ENCODE assay signal across 3 cellular contexts in the genomic region with DNA sequence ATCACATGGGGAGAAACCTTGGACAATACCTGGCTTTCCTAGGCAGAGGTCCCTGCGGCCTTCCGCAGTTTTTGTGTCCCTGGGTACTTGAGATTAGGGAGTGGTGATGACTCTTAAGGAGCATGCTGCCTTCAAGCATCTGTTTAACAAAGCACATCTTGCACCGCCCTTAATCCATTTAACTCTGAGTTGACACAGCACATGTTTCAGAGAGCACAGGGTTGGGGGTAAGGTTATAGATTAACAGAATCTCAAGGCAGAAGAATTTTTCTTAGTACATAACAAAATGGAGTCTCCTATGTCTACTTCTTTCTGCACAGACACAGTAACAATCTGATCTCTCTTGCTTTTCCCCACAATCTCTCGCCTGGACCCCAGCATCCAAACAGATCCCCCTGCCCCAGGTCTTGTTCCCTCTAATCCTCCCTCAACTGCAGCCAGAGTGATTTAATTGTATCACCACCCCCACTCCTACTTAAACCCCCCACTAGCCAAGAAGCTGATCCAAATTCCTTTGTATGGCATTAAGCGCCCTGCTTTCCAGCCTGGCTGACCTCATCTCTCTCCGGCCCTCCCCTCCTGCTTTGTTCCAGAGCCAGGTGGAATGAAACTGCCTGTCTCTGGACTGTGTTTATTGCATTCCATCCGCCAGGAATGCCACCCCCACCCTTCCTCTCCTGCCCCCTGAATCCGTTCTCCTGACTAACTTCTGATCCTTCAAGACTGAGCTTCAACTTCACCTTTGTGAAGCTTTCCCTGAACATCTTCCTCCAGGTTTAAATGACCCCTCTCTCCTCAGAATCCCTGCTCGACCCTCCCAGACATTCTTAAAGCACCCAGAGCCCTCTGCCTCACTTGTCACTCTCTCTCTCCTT.
TF ChIP-seq lines count a peak whose summit lies in the region.

No MANE protein-coding gene starts in this region.

TF ChIP-seq in A549, 52 proteins besides CTCF, POLR2A, EP300 and RAD21 (continues in another document):
- peak; percentile 74; the same call in 1 of the 2 replicates for TF ChIP-seq MAX (IDR thresholded peaks at IDR 0.05)
- TF ChIP-seq HOXB5 (CRISPR knock-in tag; IDR thresholded peaks at IDR 0.05) = peak; percentile 99
- peak; percentile 90 for TF ChIP-seq TP53 (CRISPR knock-in tag; IDR thresholded peaks at IDR 0.05)
- peak; percentile 78; the same call in 1 of the 2 replicates for TF ChIP-seq TFCP2L1 (CRISPR knock-in tag; IDR thresholded peaks at IDR 0.05)
- TF ChIP-seq FOSB (CRISPR knock-in tag; IDR thresholded peaks at IDR 0.05) = peak; percentile 92
- peak; percentile 89 for TF ChIP-seq HEYL (CRISPR knock-in tag; IDR thresholded peaks at IDR 0.05)
- peak; percentile 99 for TF ChIP-seq HOXB13 (CRISPR knock-in tag; IDR thresholded peaks at IDR 0.05; ENCODE audit: low read depth)
- peak; percentile 97 for TF ChIP-seq ZNF302 (CRISPR knock-in tag; IDR thresholded peaks at IDR 0.05)
- TF ChIP-seq RARB (CRISPR knock-in tag; IDR thresholded peaks at IDR 0.05) = peak; percentile 69; the same call in 1 of the 2 replicates
- peak; percentile 97 for TF ChIP-seq GATA3 (IDR thresholded peaks at IDR 0.05; ENCODE audit: borderline replicate concordance)
- TF ChIP-seq, protein P1, sequence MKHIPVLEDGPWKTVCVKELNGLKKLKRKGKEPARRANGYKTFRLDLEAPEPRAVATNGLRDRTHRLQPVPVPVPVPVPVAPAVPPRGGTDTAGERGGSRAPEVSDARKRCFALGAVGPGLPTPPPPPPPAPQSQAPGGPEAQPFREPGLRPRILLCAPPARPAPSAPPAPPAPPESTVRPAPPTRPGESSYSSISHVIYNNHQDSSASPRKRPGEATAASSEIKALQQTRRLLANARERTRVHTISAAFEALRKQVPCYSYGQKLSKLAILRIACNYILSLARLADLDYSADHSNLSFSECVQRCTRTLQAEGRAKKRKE (CRISPR knock-in tag; IDR thresholded peaks at IDR 0.05; ENCODE audit: low read depth) = peak; percentile 96
- 0 out of 2 replicates have a peak, but pooled peaks have one; percentile 15 for TF ChIP-seq MAZ (IDR thresholded peaks at IDR 0.05; ENCODE audit: borderline replicate concordance, low read depth, low read length)
- peak; percentile 97 for TF ChIP-seq FOXS1 (CRISPR knock-in tag; IDR thresholded peaks at IDR 0.05)
- TF ChIP-seq CEBPB (IDR thresholded peaks at IDR 0.05) = peak in 1 of 2 experiments; percentile 80; a peak in 3 of 4 replicates
- peak; percentile 98 for TF ChIP-seq EHF (CRISPR knock-in tag; IDR thresholded peaks at IDR 0.05)
- peak; percentile 88; the same call in 1 of the 2 replicates for TF ChIP-seq ZSCAN20 (CRISPR knock-in tag; IDR thresholded peaks at IDR 0.05)
- TF ChIP-seq JUN (IDR thresholded peaks at IDR 0.05) = peak; percentile 49 to 85
- peak; percentile 20; the same call in 1 of the 2 replicates for TF ChIP-seq FOSL2 (IDR thresholded peaks at IDR 0.05)
- peak; percentile 61 for TF ChIP-seq FOSL2 (CRISPR knock-in tag; IDR thresholded peaks at IDR 0.05)
- TF ChIP-seq HMGXB4 (CRISPR knock-in tag; IDR thresholded peaks at IDR 0.05; ENCODE audit: borderline replicate concordance) = peak; percentile 72; the same call in 1 of the 2 replicates

TF ChIP-seq in WTC11, 78 proteins besides CTCF, POLR2A, EP300 and RAD21:
- TF ChIP-seq TEAD4 (CRISPR knock-in tag; IDR thresholded peaks at IDR 0.05) (peak; percentile 85; the same call in 1 of the 2 replicates), TEAD1 (CRISPR knock-in tag; IDR thresholded peaks at IDR 0.05) (peak; percentile 89; the same call in 1 of the 2 replicates), GABPB1 (CRISPR knock-in tag; IDR thresholded peaks at IDR 0.05) (0 out of 2 replicates have a peak, but pooled peaks have one; percentile 14)

TF ChIP-seq in H1, 55 proteins besides CTCF, POLR2A, EP300 and RAD21:
- TF ChIP-seq POLR2AphosphoS5 (IDR thresholded peaks at IDR 0.05; ENCODE audit: low read depth, low read length) (peak; percentile 53; the same call in 1 of the 2 replicates), JUN (IDR thresholded peaks at IDR 0.05; ENCODE audit: low read depth, low read length) (peak; percentile 86), EGR1 (IDR thresholded peaks at IDR 0.05; ENCODE audit: borderline replicate concordance, low read depth, low read length) (peak; percentile 71), SRF (IDR thresholded peaks at IDR 0.05; ENCODE audit: low read depth, low read length) (peak; percentile 67), TCF12 (IDR thresholded peaks at IDR 0.05; ENCODE audit: low read depth, low read length) (peak; percentile 93), SP1 (IDR thresholded peaks at IDR 0.05; ENCODE audit: low read depth, low read length) (peak; percentile 91), JUND (IDR thresholded peaks at IDR 0.05; ENCODE audit: low read length) (peak; percentile 86), TEAD4 (IDR thresholded peaks at IDR 0.05; ENCODE audit: low read depth, low read length) (peak; percentile 99), CHD2 (IDR thresholded peaks at IDR 0.05; ENCODE audit: low read length) (peak; percentile 11; the same call in 1 of the 2 replicates), MAX (IDR thresholded peaks at IDR 0.05) (peak; percentile 45), TAF1 (IDR thresholded peaks at IDR 0.05; ENCODE audit: low read depth, low read length) (peak; percentile 70), TBP (IDR thresholded peaks at IDR 0.05; ENCODE audit: low read depth, low read length) (peak; percentile 76), ASH2L (IDR thresholded peaks at IDR 0.05; ENCODE audit: low read length) (peak; percentile 27)
